Comparison of ENCODE assay signal across 21 cellular contexts in genomic region chr5:106241409-106241808, GRCh38.
DNase-seq lines count a peak whose midpoint lies in the region; ATAC-seq, FAIRE-seq and TF ChIP-seq lines count a peak whose summit lies in the region.
"Had no signal": no experiment of that assay in that cellular context is flagged by ENCODE, and none has a peak within 500 bp of the region (broad histone marks: within the 10 kb centered on the region; RNA-seq: fewer than 3 reads in every experiment).

No MANE protein-coding gene starts in this region.

- BruUV-seq in HepG2 (replicated peaks; lab: Mats Ljungman, UMichigan) = no TSS peak

- TF ChIP-seq POLR2A in HepG2 (IDR thresholded peaks at IDR 0.05; ENCODE audit: insufficient read depth in 1 of 2, low read depth in 2 of 2, low read length in 2 of 2) (no peak), right lobe of liver (IDR thresholded peaks at IDR 0.05) (no peak)

- POLR2A ChIA-PET in HepG2 (lab: Yijun Ruan, JAX) = no interaction called here

- H3K4me2 ChIP-seq in HepG2 (ENCODE audit: low read depth, low read length) = no peak overlapping the region

- no peak overlapping the region for H2AFZ ChIP-seq in HepG2 (ENCODE audit: low read length)

- H3K27me3 ChIP-seq in HepG2 (ENCODE audit: control insufficient read depth in 1 of 2, insufficient read depth in 2 of 2, low read length in 2 of 2) (no peaks in the 10 kb centered on the region), right lobe of liver (no peaks in the 10 kb centered on the region), adipocyte (replicated peaks; ENCODE audit: control insufficient read depth, insufficient read depth, low read length) (no peaks in the 10 kb centered on the region)
- H3K27me3 ChIP-seq: ascending aorta, heart left ventricle, ovary, tibial nerve had no signal

- no peak for TF ChIP-seq RAD21 in HepG2 (CRISPR knock-in tag; IDR thresholded peaks at IDR 0.05)

- H3K27ac ChIP-seq in HepG2 (ENCODE audit: extremely low read length, insufficient read depth, low read length) (no peak overlapping the region), right lobe of liver (no peak overlapping the region)
- H3K27ac ChIP-seq: ascending aorta, heart left ventricle, ovary, SK-N-MC, tibial nerve had no signal

- H3K9me3 ChIP-seq in HepG2 (ENCODE audit: low read length) = no peaks in the 10 kb centered on the region
- H3K9me3 ChIP-seq in right lobe of liver = no peaks in the 10 kb centered on the region
- H3K9me3 ChIP-seq in adipocyte (ENCODE audit: control insufficient read depth, low read length) = no peaks in the 10 kb centered on the region
- H3K9me3 ChIP-seq: ascending aorta, heart left ventricle, ovary had no signal

- H3K4me1 ChIP-seq in HepG2 (ENCODE audit: insufficient read depth, low read length) (peaks cover 8% of the 10 kb centered on the region; the same call in 1 of the 2 replicates), right lobe of liver (no peaks in the 10 kb centered on the region), adipocyte (ENCODE audit: control insufficient read depth, insufficient read depth, low read length) (no peaks in the 10 kb centered on the region)
- H3K4me1 ChIP-seq: ascending aorta, heart left ventricle, tibial nerve had no signal

- no peaks in the 10 kb centered on the region for H3K79me2 ChIP-seq in HepG2 (ENCODE audit: insufficient read depth, low read length)

- peak in 1 of 2 experiments; percentile 29; a peak in 1 of 4 replicates for TF ChIP-seq EP300 in HepG2 (IDR thresholded peaks at IDR 0.05; ENCODE audit: low read depth in 2 of 2, low read length in 2 of 2)
- TF ChIP-seq EP300 in HepG2 (CRISPR knock-in tag; IDR thresholded peaks at IDR 0.05; ENCODE audit: borderline replicate concordance) = no peak

- in situ Hi-C loops in HepG2 (cut with HindIII; ENCODE audit: extremely low pct_ligation_motif_present, low pct_unique_long_range_greater_than_20kb) = no loop called here

- no peak for FAIRE-seq in HepG2 (lab: Jason Lieb, UNC)
- FAIRE-seq: HTR-8/SVneo had no signal

- no peaks in the 10 kb centered on the region for H3K36me3 ChIP-seq in HepG2 (replicated peaks in 1 of 2; ENCODE audit: control insufficient read depth in 1 of 2, insufficient read depth in 2 of 2, low read length in 2 of 2)
- H3K36me3 ChIP-seq in right lobe of liver = no peaks in the 10 kb centered on the region
- no peaks in the 10 kb centered on the region for H3K36me3 ChIP-seq in adipocyte (ENCODE audit: control insufficient read depth, insufficient read depth, low read length, severe bottlenecking)
- H3K36me3 ChIP-seq: ascending aorta, heart left ventricle, ovary, tibial nerve had no signal

- H4K20me1 ChIP-seq in HepG2 (ENCODE audit: insufficient read depth, low read length) = no peaks in the 10 kb centered on the region

- CTCF ChIA-PET in HepG2 (lab: Yijun Ruan, JAX; ENCODE audit: low intra/inter-chr PET ratio, low total read pairs) = no interaction called here

- TF ChIP-seq CTCF in HepG2 (CRISPR knock-in tag; IDR thresholded peaks at IDR 0.05) = no peak
- no peak for TF ChIP-seq CTCF in right lobe of liver (IDR thresholded peaks at IDR 0.05)
- TF ChIP-seq CTCF in fibroblast of pulmonary artery (IDR thresholded peaks at IDR 0.05; ENCODE audit: low read length, missing control alignments) = no peak

- intact Hi-C loops in HepG2 (cut with micrococcal nuclease; ENCODE audit: unreplicated experiment) = no loop called here
- intact Hi-C loops in right lobe of liver (cut with DNase I) = no loop called here

- H3K9ac ChIP-seq in HepG2 (ENCODE audit: insufficient read depth, low read depth, low read length) (no peak overlapping the region), adipocyte (ENCODE audit: low read length) (no peak overlapping the region)

- H3K4me3 ChIP-seq in HepG2 (replicated peaks in 1 of 3; ENCODE audit: insufficient read depth in 1 of 3, low read depth in 2 of 3, low read length in 3 of 3) (no peak overlapping the region), right lobe of liver (no peak overlapping the region), adipocyte (ENCODE audit: low read length) (no peak overlapping the region), fibroblast of pulmonary artery (replicated peaks; ENCODE audit: low read depth, low read length) (no peak overlapping the region)
- H3K4me3 ChIP-seq: ascending aorta, heart left ventricle, ovary, SK-N-MC, tibial nerve had no signal

- DNase-seq in HepG2 (ENCODE audit: low spot score) (peak; percentile 64), right lobe of liver (no peak), adipocyte (ENCODE audit: low read depth) (peak; percentile 53), fibroblast of pulmonary artery (ENCODE audit: low read depth) (peak; percentile 9), SW 1271 (lab: John Stamatoyannopoulos, UW) (no peak)
- DNase-seq: activated CD4-positive, alpha-beta T cell treated with anti-CD3 and anti-CD28 coated beads for 36 hours; activated effector memory CD4-positive, alpha-beta T cell treated with Interleukin-2 at 50 U/mL for 16 hours; DMS79; GF-D8; HCEC 1CT; heart left ventricle; NCI-H187; NCI-H526; ovary; retina had no signal

- ATAC-seq in HepG2 = peak; percentile 88
- ATAC-seq in right lobe of liver = no peak
- ATAC-seq in GM18867 (IDR thresholded peaks at IDR 0.05; ENCODE audit: unreplicated experiment) = no peak
- no peak for ATAC-seq in GM21786 (IDR thresholded peaks at IDR 0.05; ENCODE audit: unreplicated experiment)
- ATAC-seq: activated CD4-positive, alpha-beta T cell treated with anti-CD3 and anti-CD28 coated beads for 36 hours; heart left ventricle had no signal

TF ChIP-seq in HepG2, 621 proteins besides CTCF, POLR2A, EP300 and RAD21:
- no peak for TF ChIP-seq MTA3 (CRISPR knock-in tag; IDR thresholded peaks at IDR 0.05)
- no peak for TF ChIP-seq SRSF1 (optimal IDR thresholded peaks at IDR 0.05; ENCODE audit: low read depth, low read length)
- TF ChIP-seq SOX13 (IDR thresholded peaks at IDR 0.05) = no peak
- TF ChIP-seq SOX13 (CRISPR knock-in tag; conservative IDR thresholded peaks at IDR 0.05 in 1 of 2, IDR thresholded peaks at IDR 0.05 in 1 of 2) = peak in 1 of 2 experiments; percentile 66; a peak in 2 of 4 replicates
- no peak for TF ChIP-seq ZNF564 (CRISPR knock-in tag; IDR thresholded peaks at IDR 0.05)
- TF ChIP-seq ARID5B (CRISPR knock-in tag; IDR thresholded peaks at IDR 0.05) = peak; percentile 36; the same call in 1 of the 2 replicates
- no peak for TF ChIP-seq ZBTB14 (CRISPR knock-in tag; IDR thresholded peaks at IDR 0.05)
- TF ChIP-seq YEATS2 (CRISPR knock-in tag; IDR thresholded peaks at IDR 0.05; ENCODE audit: borderline replicate concordance) = no peak
- TF ChIP-seq ADNP (CRISPR knock-in tag; IDR thresholded peaks at IDR 0.05) = no peak
- TF ChIP-seq PTBP1 (IDR thresholded peaks at IDR 0.05; ENCODE audit: low read depth, low read length, poor library complexity, severe bottlenecking) = no peak
- no peak for TF ChIP-seq ZNF207 (IDR thresholded peaks at IDR 0.05; ENCODE audit: borderline replicate concordance)
- TF ChIP-seq BCL6 (CRISPR knock-in tag; IDR thresholded peaks at IDR 0.05) = no peak
- TF ChIP-seq FOSL2 (CRISPR knock-in tag; IDR thresholded peaks at IDR 0.05) = peak; percentile 19; the same call in 1 of the 2 replicates
- no peak for TF ChIP-seq ZNF839 (CRISPR knock-in tag; IDR thresholded peaks at IDR 0.05; ENCODE audit: borderline replicate concordance)
- TF ChIP-seq NR2F1 (CRISPR knock-in tag; IDR thresholded peaks at IDR 0.05) = no peak

Comparison
In these comparisons a context has a peak if more than half of its experiments do, and no peak if none do; other contexts are left out.
1. DNase-seq: peak in HepG2 (single experiment), adipocyte (single experiment) and fibroblast of pulmonary artery (single experiment); none in right lobe of liver (0 of 3) and SW 1271 (0 of 2).